ENCODE assay signal across 23 cellular contexts in the genomic region with DNA sequence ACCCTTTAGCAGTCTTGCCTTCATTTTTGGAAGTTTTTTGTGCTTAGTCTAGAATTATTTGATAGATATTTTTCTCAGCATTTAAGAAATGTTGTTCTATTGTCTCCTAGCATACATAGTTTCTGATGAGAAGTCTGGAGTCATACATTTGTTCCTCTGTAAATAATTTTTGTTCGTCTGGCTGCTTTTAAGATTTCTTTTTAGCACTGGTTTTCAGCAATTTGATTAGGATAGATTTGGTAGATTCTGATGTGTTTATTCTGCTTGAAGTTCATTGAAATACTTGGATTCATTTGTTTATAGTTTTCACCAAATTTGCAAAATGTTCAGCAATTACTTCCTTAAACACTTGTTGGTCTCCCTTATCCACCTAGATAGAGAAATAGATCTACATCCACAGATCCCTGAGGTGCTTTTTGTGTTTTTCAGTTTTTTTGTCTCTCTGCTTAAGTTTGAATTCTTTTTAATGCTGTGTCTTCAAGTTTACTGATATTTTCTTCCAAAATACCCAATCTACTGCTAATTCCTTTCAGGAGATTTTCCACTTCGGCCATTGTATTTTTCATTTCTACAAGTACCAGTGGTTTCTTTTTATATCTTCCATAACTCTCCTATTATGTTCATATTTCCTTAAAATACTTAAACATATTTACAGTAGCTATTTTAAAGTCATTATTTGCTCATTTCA.
"Had no signal": no experiment of that assay in that cellular context is flagged by ENCODE, and none has a peak within 500 bp of the region (broad histone marks: within the 10 kb centered on the region; RNA-seq: fewer than 3 reads in every experiment).

No MANE protein-coding gene starts in this region.

- H3K36me3 ChIP-seq: transverse colon had no signal

- DNase-seq: activated CD4-positive, alpha-beta T cell treated with anti-CD3 and anti-CD28 coated beads, Interleukin-2, amount 10 ng/mL, durations not matched to agents 7 days and 5 days; activated CD4-positive, CD25-positive, alpha-beta regulatory T cell treated with anti-CD3 and anti-CD28 coated beads, Interleukin-2, amount 50 U/mL, for 72 hours; activated CD8-positive, alpha-beta memory T cell treated with anti-CD3 and anti-CD28 coated beads, Interleukin-2, amount 10 ng/mL, durations not matched to agents 7 days and 5 days; activated CD8-positive, alpha-beta T cell treated with anti-CD3 and anti-CD28 coated beads for 36 hours; activated naive CD4-positive, alpha-beta T cell; activated T-cell treated with anti-CD3 and anti-CD28 coated beads, Interleukin-2, amount 50 U/mL, for 1 hour; amygdala; cortex of kidney; heart right ventricle; islet precursor cell; left cardiac atrium; midbrain; stimulated activated CD4-positive, alpha-beta T cell treated with anti-CD3 and anti-CD28 coated beads, Interleukin-15, amount 100 ng/mL, for 24 hours; transverse colon had no signal

- H3K27me3 ChIP-seq: heart right ventricle, transverse colon had no signal

- H3K4me3 ChIP-seq: heart right ventricle, smooth muscle cell, transverse colon had no signal

- H3K27ac ChIP-seq: epithelial cell of prostate, heart right ventricle, transverse colon, VCaP had no signal

- H3K4me2 ChIP-seq: smooth muscle cell had no signal

- ATAC-seq: activated CD8-positive, alpha-beta memory T cell treated with anti-CD3 and anti-CD28 coated beads, Interleukin-2, amount 10 ng/mL, durations not matched to agents 7 days and 5 days; activated CD8-positive, alpha-beta T cell treated with anti-CD3 and anti-CD28 coated beads for 36 hours; activated T-helper 17 cell treated with anti-CD3 and anti-CD28 coated beads, Interleukin-2, amount 50 U/mL, for 72 hours; heart right ventricle; left cardiac atrium; natural killer cell treated with Interleukin-12 subunit alpha and Interleukin-12 subunit beta and Interleukin-15 and Interleukin-18, amount 100 ng/mL, for 72 hours; sciatic nerve; stimulated activated memory B cell treated with anti-CD40 and anti-IgM and Interleukin-4, amounts not matched to agents 10 μg/mL and 1 μg/mL and 100 μg/mL, for 72 hours had no signal

- FAIRE-seq: bronchial epithelial cell, urothelium cell line had no signal
